9 cellular contexts compared by ENCODE assay signal in the genomic region with DNA sequence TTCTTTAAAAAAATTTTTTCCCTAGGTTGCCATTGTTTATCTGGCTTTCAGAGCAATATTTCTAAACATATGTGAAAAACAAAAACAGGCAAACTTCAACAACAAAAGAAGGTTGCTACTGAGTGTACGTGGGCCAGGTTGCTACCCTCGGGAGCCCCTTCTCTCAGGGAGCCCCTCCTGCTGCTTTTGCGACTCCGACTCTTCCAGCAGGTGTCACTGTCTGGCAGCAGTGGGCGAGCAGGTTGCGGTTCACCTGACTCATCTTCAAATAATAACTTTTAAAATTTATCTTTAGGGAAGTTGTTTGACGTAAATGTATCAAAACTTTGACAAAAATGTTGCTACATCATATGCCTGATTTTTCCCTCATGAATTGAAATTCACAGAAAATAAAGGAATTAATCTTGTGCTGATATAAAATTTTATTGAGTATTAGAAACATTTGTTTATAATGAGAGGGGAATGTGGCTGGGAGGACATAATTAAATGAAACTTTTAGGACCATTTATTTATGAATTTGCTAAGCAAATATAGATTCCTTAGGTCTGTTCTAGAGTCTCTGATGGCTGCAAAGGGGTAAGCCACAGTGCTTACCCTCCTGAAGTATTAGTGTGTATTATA.
DNase-seq lines count a peak whose midpoint lies in the region; ATAC-seq and TF ChIP-seq lines count a peak whose summit lies in the region.
"Had no signal": no experiment of that assay in that cellular context is flagged by ENCODE, and none has a peak within 500 bp of the region (broad histone marks: within the 10 kb centered on the region; RNA-seq: fewer than 3 reads in every experiment).

No MANE protein-coding gene starts in this region.

- ATAC-seq in GM19397 (IDR thresholded peaks at IDR 0.05; ENCODE audit: unreplicated experiment) (no peak), GM19463 (IDR thresholded peaks at IDR 0.05; ENCODE audit: unreplicated experiment) (no peak)

- H3K4me3 ChIP-seq in HFF-Myc (replicated peaks; ENCODE audit: low read depth, low read length), result no peak overlapping the region
- H3K4me3 ChIP-seq: thoracic aorta had no signal

- peak; percentile 63 for TF ChIP-seq CTCF in HFF-Myc (IDR thresholded peaks at IDR 0.05; ENCODE audit: low read depth, low read length, missing control alignments)

- peak; percentile 18 to 36 for DNase-seq in AML-193 (lab: John Stamatoyannopoulos, UW)
- DNase-seq in HFF-Myc (ENCODE audit: extremely low read depth, low read depth), result no peak
- peak; percentile 23 for DNase-seq in activated CD4-positive, alpha-beta T cell treated with anti-CD3 and anti-CD28 coated beads, Interleukin-2, amount 50 U/mL, for 1 hour
- DNase-seq in globus pallidus (ENCODE audit: low spot score), result peak; percentile 70
- peak; percentile 18 for DNase-seq in stimulated activated CD4-positive, alpha-beta T cell treated with anti-CD3 and anti-CD28 coated beads, Interleukin-2, amount 100 ng/mL, for 4 hours (ENCODE audit: low read depth)
- DNase-seq in NCI-H345 (lab: John Stamatoyannopoulos, UW), result no peak

Comparison
In these comparisons a context has a peak if more than half of its experiments do, and no peak if none do; other contexts are left out.
1. DNase-seq: peak in AML-193 (2 of 2), activated CD4-positive, alpha-beta T cell treated with anti-CD3 and anti-CD28 coated beads, Interleukin-2, amount 50 U/mL, for 1 hour (single experiment), globus pallidus (single experiment) and stimulated activated CD4-positive, alpha-beta T cell treated with anti-CD3 and anti-CD28 coated beads, Interleukin-2, amount 100 ng/mL, for 4 hours (single experiment); none in HFF-Myc (single experiment) and NCI-H345 (single experiment).